In the genomic region with DNA sequence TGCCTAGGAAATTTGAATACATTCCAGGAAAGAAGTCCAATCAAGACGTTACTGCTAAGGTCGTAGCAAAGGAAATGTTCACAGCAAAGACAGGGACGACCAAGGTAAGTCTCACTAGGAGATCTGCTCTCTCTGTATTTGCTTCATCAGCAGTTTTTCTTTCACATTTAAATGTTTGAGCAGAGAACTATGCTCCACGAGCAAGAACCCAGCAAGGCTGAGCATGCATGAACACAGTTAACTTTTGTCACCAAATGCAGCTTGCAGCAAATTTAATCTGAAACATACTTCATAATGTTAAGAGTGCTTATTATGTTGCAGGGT, we compare ENCODE assay signal across 1 cellular context.
TF ChIP-seq lines count a peak whose summit lies in the region.

No MANE protein-coding gene starts in this region.

TF ChIP-seq in GM23338, 12 proteins besides CTCF, POLR2A, EP300 and RAD21 (continued from another document):
- no peak for TF ChIP-seq ZNF462 (CRISPR knock-in tag; IDR thresholded peaks at IDR 0.05)
